Comparison of ENCODE assay signal across 9 cellular contexts in the genomic region with DNA sequence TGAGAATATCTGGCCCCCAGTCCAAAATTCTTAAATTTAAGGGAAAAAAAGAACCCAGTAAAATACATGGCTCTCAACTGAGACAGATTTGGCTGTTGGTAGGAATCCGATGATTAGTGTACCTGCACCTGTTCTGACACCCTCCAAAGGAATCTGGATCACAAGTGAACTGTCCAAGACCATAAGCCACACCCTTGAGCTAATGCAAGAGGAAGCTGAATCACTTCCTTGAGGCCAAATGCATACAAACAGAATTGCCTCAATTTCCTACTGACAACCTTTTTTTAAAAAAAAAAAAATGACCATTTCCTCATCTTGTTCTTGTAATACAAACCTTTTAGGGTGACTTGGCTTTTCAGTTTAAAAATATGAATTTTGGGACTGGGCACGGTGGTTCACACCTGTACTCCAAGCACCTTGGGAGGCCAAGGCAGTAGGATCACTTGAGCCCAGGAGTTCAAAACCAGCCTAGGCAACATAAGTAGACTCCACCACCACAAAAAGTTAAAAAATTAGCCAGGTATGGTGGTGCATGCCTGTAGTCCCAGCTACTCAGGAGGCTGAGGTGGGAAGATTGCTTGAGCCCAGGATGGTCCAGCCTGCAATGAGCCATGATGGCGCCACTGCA. TPM values are rescaled to one million over a fixed set of nuclear protein-coding genes. Genes with fewer than 3 reads are reported as not detected.
DNase-seq lines count a peak whose midpoint lies in the region; ATAC-seq and TF ChIP-seq lines count a peak whose summit lies in the region.
"Had no signal": no experiment of that assay in that cellular context is flagged by ENCODE, and none has a peak within 500 bp of the region (broad histone marks: within the 10 kb centered on the region; RNA-seq: fewer than 3 reads in every experiment).

No MANE protein-coding gene starts in this region.

- no peak for TF ChIP-seq CTCF in IMR-90 (conservative IDR thresholded peaks at IDR 0.05; ENCODE audit: low read depth, low read length)
- no peak for TF ChIP-seq CTCF in RWPE2 (IDR thresholded peaks at IDR 0.05; ENCODE audit: poor library complexity, severe bottlenecking)
- no peak for TF ChIP-seq CTCF in foreskin keratinocyte (conservative IDR thresholded peaks at IDR 0.05)
- TF ChIP-seq CTCF in GM13976 (IDR thresholded peaks at IDR 0.05; ENCODE audit: borderline replicate concordance, control extremely low read depth, extremely low read depth, insufficient read depth, missing control alignments): no peak

- H2BK5ac ChIP-seq in IMR-90 (ENCODE audit: low read depth, low read length, poor library complexity, severe bottlenecking): peak overlapping the region; percentile 15

- no peak overlapping the region for H3K18ac ChIP-seq in IMR-90 (ENCODE audit: low read depth, low read length)

- H2AK5ac ChIP-seq in IMR-90 (ENCODE audit: low read depth, low read length): no peak overlapping the region

- H2BK20ac ChIP-seq in IMR-90 (ENCODE audit: low read depth, low read length): no peak overlapping the region

- no peak overlapping the region for H3K4me3 ChIP-seq in IMR-90 (ENCODE audit: insufficient read depth, low read depth, low read length)
- H3K4me3 ChIP-seq in RWPE2 (ENCODE audit: severe bottlenecking): no peak overlapping the region
- H3K4me3 ChIP-seq in skeletal muscle satellite cell (ENCODE audit: low read length): no peak overlapping the region

- peaks cover 5% of the 10 kb centered on the region; the same call in 1 of the 2 replicates for H3K4me1 ChIP-seq in IMR-90 (ENCODE audit: control insufficient read depth, insufficient read depth, low read length)
- H3K4me1 ChIP-seq in RWPE2 (ENCODE audit: insufficient read depth, poor library complexity, severe bottlenecking): peaks cover 21% of the 10 kb centered on the region
- H3K4me1 ChIP-seq in foreskin keratinocyte: peaks cover 23% of the 10 kb centered on the region
- peaks cover 14% of the 10 kb centered on the region for H3K4me1 ChIP-seq in skeletal muscle satellite cell (ENCODE audit: control insufficient read depth, insufficient read depth, low read length)

- H3K23ac ChIP-seq in IMR-90 (ENCODE audit: low read depth, low read length): peak overlapping the region; percentile 31; the same call in 1 of the 2 replicates

- no peak overlapping the region for H3K9ac ChIP-seq in IMR-90 (ENCODE audit: low read depth, low read length)
- H3K9ac ChIP-seq in skeletal muscle satellite cell (ENCODE audit: low read depth, low read length): no peak overlapping the region

- H2BK15ac ChIP-seq in IMR-90 (ENCODE audit: low read depth, low read length): no peak overlapping the region

- H4K8ac ChIP-seq in IMR-90 (ENCODE audit: low read depth in 2 of 2, low read length in 2 of 2): no peak overlapping the region; a peak in 1 of 4 replicates

- H3K56ac ChIP-seq in IMR-90 (ENCODE audit: extremely low read depth, insufficient read depth, low read length): no peak overlapping the region

- H2AK9ac ChIP-seq in IMR-90 (replicated peaks; ENCODE audit: low read depth, low read length, poor library complexity): no peak overlapping the region

- H3K9me1 ChIP-seq in IMR-90 (ENCODE audit: insufficient read depth, low read length): peaks cover 9% of the 10 kb centered on the region; the same call in 1 of the 2 replicates

- WGBS in IMR-90 (ENCODE audit: extremely low coverage in 2 of 2, insufficient read length in 1 of 2), 2 experiments: no CpG with 5 or more reads among the region's 3 CpGs

- no peak for TF ChIP-seq RAD21 in IMR-90 (IDR thresholded peaks at IDR 0.05; ENCODE audit: low read length)

- DNase-seq in IMR-90: peak; percentile 58
- no peak for DNase-seq in RWPE2 (ENCODE audit: low spot score)
- DNase-seq in foreskin keratinocyte: peak; percentile 92 to 98
- no peak for DNase-seq in epidermal melanocyte (ENCODE audit: insufficient read length, low spot score)
- no peak for DNase-seq in midbrain (lab: John Stamatoyannopoulos, UW)
- DNase-seq in GM13976 (ENCODE audit: low spot score): no peak
- DNase-seq: caudate nucleus, NCI-H1048 had no signal

- in situ Hi-C loops in IMR-90 (cut with MboI; ENCODE audit: low sequenced_read_pairs): no loop called here
- in situ Hi-C loops in GM13976 (cut with MboI; ENCODE audit: low sequenced_read_pairs, unreplicated experiment): loop anchor here (25.0 kb wide), 2 partner anchors 429 to 654 kb away; partner anchors contain the start of gene CPEB2

- H4K5ac ChIP-seq in IMR-90 (ENCODE audit: low read depth, low read length): no peak overlapping the region

- peak overlapping the region; percentile 19; the same call in 1 of the 2 replicates for H2BK120ac ChIP-seq in IMR-90 (ENCODE audit: low read depth, low read length)

- H3K36me3 ChIP-seq in IMR-90 (ENCODE audit: control insufficient read depth, insufficient read depth, low read length) (0 out of 2 replicates have a peak, but pooled peaks cover 1% of the 10 kb centered on the region), RWPE2 (ENCODE audit: low read depth) (peaks cover 60% of the 10 kb centered on the region), skeletal muscle satellite cell (ENCODE audit: insufficient read depth, low read length) (peaks cover 5% of the 10 kb centered on the region)

- TF ChIP-seq POLR2A in IMR-90 (IDR thresholded peaks at IDR 0.05; ENCODE audit: low read depth, low read length): no peak

- dilution Hi-C loops in IMR-90 (cut with HindIII; ENCODE audit: low sequenced_read_pairs, unreplicated experiment): no loop called here

- no peak for ATAC-seq in IMR-90 (ENCODE audit: low read depth)
- peak; percentile 99 for ATAC-seq in RWPE2 (ENCODE audit: low read depth)
- ATAC-seq in foreskin keratinocyte: peak; percentile 100

- H4K91ac ChIP-seq in IMR-90 (ENCODE audit: insufficient read depth, low read depth, low read length): peak overlapping the region; percentile 13; the same call in 1 of the 2 replicates

- CTCF ChIA-PET in IMR-90 (lab: Yijun Ruan, JAX): no interaction called here

- H3K9me3 ChIP-seq in IMR-90 (ENCODE audit: control insufficient read depth, insufficient read depth, low read length) (no peaks in the 10 kb centered on the region), RWPE2 (ENCODE audit: severe bottlenecking) (no peaks in the 10 kb centered on the region), skeletal muscle satellite cell (replicated peaks; ENCODE audit: low read length) (no peaks in the 10 kb centered on the region)

- H4K20me1 ChIP-seq in IMR-90 (ENCODE audit: insufficient read depth, low read length): no peaks in the 10 kb centered on the region

- POLR2A ChIA-PET in IMR-90 (lab: Charles Lee; ENCODE audit: unreplicated experiment): no interaction called here

- H3K79me1 ChIP-seq in IMR-90 (ENCODE audit: low read depth in 1 of 2, low read length in 2 of 2): peaks cover 15 to 44% of the 10 kb centered on the region in 2 experiments; a peak in 3 of 4 replicates

- peak overlapping the region; percentile 7; the same call in 1 of the 2 replicates for H3K4ac ChIP-seq in IMR-90 (ENCODE audit: low read depth, low read length)

- intact Hi-C loops in IMR-90 (cut with micrococcal nuclease): no loop called here

- BruUV-seq in IMR-90 (replicated peaks; lab: Mats Ljungman, UMichigan): no TSS peak

- H3K14ac ChIP-seq in IMR-90 (replicated peaks; ENCODE audit: low read depth, low read length): no peak overlapping the region; the same call in 1 of the 2 replicates

- H3K27ac ChIP-seq in IMR-90 (ENCODE audit: insufficient read depth, low read length) (no peak overlapping the region), RWPE2 (ENCODE audit: poor library complexity, severe bottlenecking) (peak overlapping the region; percentile 94), foreskin keratinocyte (no peak overlapping the region)

- H3K4me2 ChIP-seq in IMR-90 (ENCODE audit: low read depth, low read length) (no peak overlapping the region), skeletal muscle satellite cell (ENCODE audit: low read length) (peak overlapping the region; percentile 39)

- H3K27me3 ChIP-seq in IMR-90 (ENCODE audit: control insufficient read depth, insufficient read depth, low read length) (no peaks in the 10 kb centered on the region), RWPE2 (ENCODE audit: insufficient read depth, poor library complexity, severe bottlenecking) (no peaks in the 10 kb centered on the region), foreskin keratinocyte (no peaks in the 10 kb centered on the region), skeletal muscle satellite cell (ENCODE audit: control insufficient read depth, insufficient read depth, low read length) (no peaks in the 10 kb centered on the region)

- peak overlapping the region; percentile 37 for H2AFZ ChIP-seq in IMR-90 (replicated peaks; ENCODE audit: low read length, poor library complexity)

TF ChIP-seq in IMR-90, 13 proteins besides CTCF, POLR2A, EP300 and RAD21:
- no peak for TF ChIP-seq MAZ (IDR thresholded peaks at IDR 0.05; ENCODE audit: borderline replicate concordance, low read depth, low read length)
- TF ChIP-seq CEBPB (IDR thresholded peaks at IDR 0.05; ENCODE audit: low read depth, low read length): peak; percentile 21; the same call in 1 of the 2 replicates

RNA-seq across cellular contexts. Expression of gene FBXL5, which starts 10.7 kb away (rescaled TPM):
- total RNA-seq in IMR-90 (2012; rRNA removed): 62.6 and 91.9 TPM in 2 replicates
- polyA plus RNA-seq in IMR-90 (2012; rRNA removed): 18.6 and 20.3 TPM in 2 replicates
- 4.1 and 4.9 TPM in 2 replicates for polyA plus RNA-seq in IMR-90 (2012; cell fraction: cytosol; rRNA removed)
- polyA plus RNA-seq in IMR-90 (2012; cell fraction: nucleus; rRNA removed; ENCODE audit: low replicate concordance): 2.4 and 21.9 TPM in 2 replicates
- 58.4 and 59.8 TPM in 2 replicates for total RNA-seq in foreskin keratinocyte
- polyA plus RNA-seq in foreskin keratinocyte: 25.5 and 31.2 TPM in 2 replicates
- total RNA-seq in skeletal muscle satellite cell (2012; rRNA removed): 52.0 and 56.0 TPM in 2 replicates

RNA-seq across cellular contexts. Expression of gene FAM200B, which starts 15.8 kb away (rescaled TPM):
- 16.7 and 20.6 TPM in 2 replicates for total RNA-seq in IMR-90 (2012; rRNA removed)
- polyA plus RNA-seq in IMR-90 (2012; rRNA removed): 17.3 and 18.5 TPM in 2 replicates
- 14.6 and 28.6 TPM in 2 replicates for polyA plus RNA-seq in IMR-90 (2012; cell fraction: cytosol; rRNA removed)
- polyA plus RNA-seq in IMR-90 (2012; cell fraction: nucleus; rRNA removed; ENCODE audit: low replicate concordance): 5.2 and 23.8 TPM in 2 replicates
- 34.8 and 35.2 TPM in 2 replicates for total RNA-seq in foreskin keratinocyte
- 32.8 and 38.3 TPM in 2 replicates for polyA plus RNA-seq in foreskin keratinocyte
- 10.0 and 19.3 TPM in 2 replicates for total RNA-seq in skeletal muscle satellite cell (2012; rRNA removed)

RNA-seq across cellular contexts. Expression of gene BST1, which starts 37.0 kb away (rescaled TPM):
- total RNA-seq in IMR-90 (2012; rRNA removed): 5.3 and 6.6 TPM in 2 replicates
- 11.1 and 11.9 TPM in 2 replicates for polyA plus RNA-seq in IMR-90 (2012; rRNA removed)
- 10.6 and 10.7 TPM in 2 replicates for polyA plus RNA-seq in IMR-90 (2012; cell fraction: cytosol; rRNA removed)
- polyA plus RNA-seq in IMR-90 (2012; cell fraction: nucleus; rRNA removed; ENCODE audit: low replicate concordance): 2.2 and 4.7 TPM in 2 replicates
- total RNA-seq in foreskin keratinocyte: 3.2 and 4.4 TPM in 2 replicates
- 3.4 and 4.3 TPM in 2 replicates for polyA plus RNA-seq in foreskin keratinocyte
- 3.8 and 4.8 TPM in 2 replicates for total RNA-seq in skeletal muscle satellite cell (2012; rRNA removed)

Comparison
In these comparisons a context has a peak if more than half of its experiments do, and no peak if none do; other contexts are left out.
1. DNase-seq: peak in IMR-90 (single experiment) and foreskin keratinocyte (2 of 2); none in RWPE2 (single experiment), epidermal melanocyte (single experiment), midbrain (single experiment) and GM13976 (single experiment).